ENCODE assay signal across 8 cellular contexts in genomic region chr1:3771108-3772026, GRCh38. TPM values are rescaled to one million over a fixed set of nuclear protein-coding genes. Genes with fewer than 3 reads are reported as not detected.
DNase-seq lines count a peak whose midpoint lies in the region; ATAC-seq, FAIRE-seq and TF ChIP-seq lines count a peak whose summit lies in the region.

No MANE protein-coding gene starts in this region.

- TF ChIP-seq CTCF in GM12878 (IDR thresholded peaks at IDR 0.05 in 2 of 3, conservative IDR thresholded peaks at IDR 0.05 in 1 of 3; ENCODE audit: control insufficient read depth in 2 of 3, extremely low read depth in 1 of 3, insufficient read depth in 1 of 3, low read depth in 3 of 3, low read length in 3 of 3) (no peak), left lung (IDR thresholded peaks at IDR 0.05) (no peak), tibial nerve (IDR thresholded peaks at IDR 0.05) (no peak)

- peaks cover 8% of the 10 kb centered on the region for H3K4me1 Mint-ChIP-seq in activated CD4-positive, alpha-beta T cell treated with anti-CD3 and anti-CD28 coated beads, Interleukin-2, amount 10 ng/mL, durations not matched to agents 7 days and 5 days

- peak overlapping the region; percentile 72 for H3K4me3 ChIP-seq in GM12878
- peak overlapping the region; percentile 50 to 62 for H3K4me3 ChIP-seq in left lung
- peak overlapping the region; percentile 45 to 83 (median 62) for H3K4me3 ChIP-seq in tibial nerve

- CTCF ChIA-PET in activated CD4-positive, alpha-beta T cell treated with anti-CD3 and anti-CD28 coated beads, Interleukin-2, amount 10 ng/mL, durations not matched to agents 7 days and 5 days (lab: Charles Lee): no interaction called here
- CTCF ChIA-PET in GM12878 (lab: Yijun Ruan, JAX) (interaction anchor here (1.4 kb wide), 1 partner anchor 23 kb away, joined by 4 read pairs; no protein-coding TSS in a partner anchor), HEK293T (lab: Yijun Ruan, JAX) (no interaction called here)

- no peak for FAIRE-seq in GM12878 (lab: Jason Lieb, UNC)

- peak overlapping the region; percentile 94 for H3K4me2 ChIP-seq in GM12878 (ENCODE audit: control insufficient read depth, insufficient read depth)

- H3K36me3 Mint-ChIP-seq in activated CD4-positive, alpha-beta T cell treated with anti-CD3 and anti-CD28 coated beads, Interleukin-2, amount 10 ng/mL, durations not matched to agents 7 days and 5 days (ENCODE audit: low read depth): no peaks in the 10 kb centered on the region

- in situ Hi-C loops in GM12878 (cut with MboI): no loop called here

- SMC1A ChIA-PET in GM12878 (lab: Charles Lee; ENCODE audit: uncharacterized antibody, unreplicated experiment): no interaction called here

- POLR2A ChIA-PET in activated CD4-positive, alpha-beta T cell treated with anti-CD3 and anti-CD28 coated beads, Interleukin-2, amount 10 ng/mL, durations not matched to agents 7 days and 5 days (lab: Charles Lee): no interaction called here
- POLR2A ChIA-PET in GM12878 (lab: Charles Lee): no interaction called here
- POLR2A ChIA-PET in HEK293T (lab: Yijun Ruan, JAX): interaction anchor here (0.6 to 3.0 kb wide), 3 partner anchors 11 to 43 kb away, joined by 3 to 11 read pairs (median 5); partner anchors contain the start of gene LRRC47

- H3K27ac ChIP-seq in GM12878 (ENCODE audit: control insufficient read depth, insufficient read depth) (no peak overlapping the region), left lung (no peak overlapping the region), tibial nerve (peak overlapping the region in 1 of 4 donors; percentile 89)

- 65% methylated on average over 32 of the region's 32 CpGs for WGBS in GM12878 (ENCODE audit: insufficient coverage, insufficient replicate concordance, low lambda C conversion rate, missing lambda C conversion rate)
- 49 to 53% methylated on average over 26 to 32 of the region's 32 CpGs for WGBS in tibial nerve, 2 donors

- H3K4me3 Mint-ChIP-seq in activated CD4-positive, alpha-beta T cell treated with anti-CD3 and anti-CD28 coated beads, Interleukin-2, amount 10 ng/mL, durations not matched to agents 7 days and 5 days: peak overlapping the region; percentile 58

- no peaks in the 10 kb centered on the region for H3K9me3 ChIP-seq in GM12878 (replicated peaks; ENCODE audit: control insufficient read depth, insufficient read depth, low read length)
- H3K9me3 ChIP-seq in left lung: no peaks in the 10 kb centered on the region
- no peaks in the 10 kb centered on the region for H3K9me3 ChIP-seq in tibial nerve

- no peak for TF ChIP-seq RAD21 in GM12878 (IDR thresholded peaks at IDR 0.05; ENCODE audit: insufficient read depth, low read depth, low read length)

- no peak for TF ChIP-seq EP300 in GM12878 (IDR thresholded peaks at IDR 0.05; ENCODE audit: borderline replicate concordance in 1 of 2, control insufficient read depth in 1 of 2, low read depth in 2 of 2, low read length in 2 of 2)
- no peak for TF ChIP-seq EP300 in tibial nerve (IDR thresholded peaks at IDR 0.05)

- no peaks in the 10 kb centered on the region; a peak in 1 of 4 replicates for H3K27me3 ChIP-seq in GM12878 (replicated peaks in 1 of 2; ENCODE audit: control insufficient read depth in 2 of 2, insufficient read depth in 2 of 2, low read length in 1 of 2)
- H3K27me3 ChIP-seq in left lung: peaks cover 0 to 53% of the 10 kb centered on the region in 2 donors
- H3K27me3 ChIP-seq in tibial nerve: no peaks in the 10 kb centered on the region

- H3K79me2 ChIP-seq in GM12878 (ENCODE audit: control insufficient read depth, insufficient read depth, low read length): no peaks in the 10 kb centered on the region

- no peaks in the 10 kb centered on the region for H3K27me3 Mint-ChIP-seq in activated CD4-positive, alpha-beta T cell treated with anti-CD3 and anti-CD28 coated beads, Interleukin-2, amount 10 ng/mL, durations not matched to agents 7 days and 5 days

- RAD21 ChIA-PET in GM12878 (lab: Charles Lee; ENCODE audit: unreplicated experiment): no interaction called here

- ATAC-seq in GM12878 (no peak), left lung (no peak), HG03432 (IDR thresholded peaks at IDR 0.05; ENCODE audit: unreplicated experiment) (no peak)

- H4K20me1 ChIP-seq in GM12878 (ENCODE audit: control insufficient read depth, insufficient read depth): no peaks in the 10 kb centered on the region

- no peaks in the 10 kb centered on the region for H3K36me3 ChIP-seq in GM12878 (ENCODE audit: control insufficient read depth in 2 of 2, insufficient read depth in 2 of 2, low read length in 1 of 2)
- no peaks in the 10 kb centered on the region for H3K36me3 ChIP-seq in left lung
- no peaks in the 10 kb centered on the region for H3K36me3 ChIP-seq in tibial nerve

- H3K9me3 Mint-ChIP-seq in activated CD4-positive, alpha-beta T cell treated with anti-CD3 and anti-CD28 coated beads, Interleukin-2, amount 10 ng/mL, durations not matched to agents 7 days and 5 days: no peaks in the 10 kb centered on the region

- peak overlapping the region; percentile 6; the same call in 1 of the 2 replicates for H2AFZ ChIP-seq in GM12878 (ENCODE audit: control insufficient read depth, low read depth, low read length)

- TF ChIP-seq POLR2A in GM12878 (IDR thresholded peaks at IDR 0.05; ENCODE audit: low read depth, low read length) (no peak), tibial nerve (IDR thresholded peaks at IDR 0.05) (no peak)

- intact Hi-C loops in GM12878 (cut with micrococcal nuclease; ENCODE audit: unreplicated experiment) (no loop called here), left lung (cut with DNase I) (no loop called here)

- peaks cover 15% of the 10 kb centered on the region for H3K4me1 ChIP-seq in GM12878 (ENCODE audit: control insufficient read depth, insufficient read depth, low read length)
- H3K4me1 ChIP-seq in left lung: peaks cover 4 to 30% of the 10 kb centered on the region in 2 donors
- peaks cover 0 to 52% (median 40%) of the 10 kb centered on the region in 4 donors for H3K4me1 ChIP-seq in tibial nerve

- H3K27ac Mint-ChIP-seq in activated CD4-positive, alpha-beta T cell treated with anti-CD3 and anti-CD28 coated beads, Interleukin-2, amount 10 ng/mL, durations not matched to agents 7 days and 5 days: peak overlapping the region; percentile 60

- no TSS peak for BruUV-seq in GM12878 (replicated peaks; lab: Mats Ljungman, UMichigan)

- H3K9ac ChIP-seq in GM12878 (ENCODE audit: control insufficient read depth, insufficient read depth, low read length): peak overlapping the region; percentile 4; the same call in 1 of the 2 replicates

- DNase-seq in activated CD4-positive, alpha-beta T cell treated with anti-CD3 and anti-CD28 coated beads, Interleukin-2, amount 10 ng/mL, durations not matched to agents 7 days and 5 days: no peak
- no peak for DNase-seq in activated CD4-positive, alpha-beta T cell treated with anti-CD3 and anti-CD28 coated beads for 4 hours
- DNase-seq in GM12878 (ENCODE audit: low read depth, low spot score): no peak
- DNase-seq in left lung: peak in 1 of 2 donors; percentile 57
- DNase-seq in tibial nerve (ENCODE audit: low spot score in 2 of 2): no peak
- DNase-seq in HEK293T (ENCODE audit: extremely low spot score): no peak
- DNase-seq in NCI-H2227 treated with DMSO at 0.1 percent for 48 hours (lab: John Stamatoyannopoulos, UW): no peak

RNA-seq across cellular contexts. Expression of gene SMIM1, which starts 1.2 kb away (rescaled TPM):
- under 1 TPM in 1 of 2 experiments, not detected in 1; 0.71 TPM for total RNA-seq in activated CD4-positive, alpha-beta T cell treated with anti-CD3 and anti-CD28 coated beads, Interleukin-2, amount 10 ng/mL, durations not matched to agents 7 days and 5 days
- 3.9 TPM in 1 of 2 replicates, not detected in the other for total RNA-seq in GM12878 (2013; cell fraction: nucleolus; rRNA removed)
- total RNA-seq in GM12878 (2014; rRNA removed) (0.71 TPM in 1 of 2 replicates, not detected in the other), GM12878 (2014; rRNA removed; fragmentation: Illumina TruSeq; extraction: Trizol) (not detected in 2 replicates), GM12878 (2021) (0.53 TPM in 1 of 2 replicates, not detected in the other), left lung (1 to 10 TPM; 6.5 TPM), tibial nerve (10 to 100 TPM in 1 of 4 donors, not detected in 3; 23.1 TPM)
- not detected for polyA plus RNA-seq in GM12878 (2011; ENCODE audit: low read depth)
- polyA plus RNA-seq in GM12878 (2011; rRNA removed) (0.30 TPM in 1 of 2 replicates, not detected in the other), GM12878 (2014; fragmentation: Illumina TruSeq; extraction: Trizol) (not detected in 2 replicates), GM12878 (2014; fragmentation: Nextera tagmentation; extraction: Ambion mirVana) (not detected), GM12878 (2014; rRNA removed) (0.37 and 1.1 TPM in 2 replicates), GM12878 (2016; fragmentation: Nextera tagmentation; extraction: Ambion mirVana) (not detected)
- polyA plus RNA-seq in GM12878 (2011; cell fraction: cytosol; rRNA removed): 0.54 and 0.92 TPM in 2 replicates
- polyA plus RNA-seq in GM12878 (2011; cell fraction: nucleus; rRNA removed): 0.36 and 0.94 TPM in 2 replicates
- polyA plus RNA-seq in GM12878 (2012): 0.97 and 1.8 TPM in 2 replicates
- polyA minus RNA-seq in GM12878 (2011; rRNA and poly(A)+ RNA removed): not detected in 2 replicates
- polyA minus RNA-seq in GM12878 (2011; cell fraction: cytosol; rRNA and poly(A)+ RNA removed): not detected in 2 replicates
- 0.97 and 1.1 TPM in 2 replicates for polyA minus RNA-seq in GM12878 (2011; cell fraction: nucleus; rRNA and poly(A)+ RNA removed)

RNA-seq across cellular contexts. Expression of gene CCDC27, which starts 19.1 kb away (rescaled TPM):
- total RNA-seq in activated CD4-positive, alpha-beta T cell treated with anti-CD3 and anti-CD28 coated beads, Interleukin-2, amount 10 ng/mL, durations not matched to agents 7 days and 5 days: not detected
- not detected in 2 replicates for total RNA-seq in GM12878 (2013; cell fraction: nucleolus; rRNA removed)
- total RNA-seq in GM12878 (2014; rRNA removed) (not detected in 2 replicates), GM12878 (2014; rRNA removed; fragmentation: Illumina TruSeq; extraction: Trizol) (not detected in 2 replicates), GM12878 (2021) (not detected in 2 replicates), left lung (not detected), tibial nerve (not detected)
- not detected for polyA plus RNA-seq in GM12878 (2011; ENCODE audit: low read depth)
- polyA plus RNA-seq in GM12878 (2011; rRNA removed) (not detected in 2 replicates), GM12878 (2014; fragmentation: Illumina TruSeq; extraction: Trizol) (not detected in 2 replicates), GM12878 (2014; fragmentation: Nextera tagmentation; extraction: Ambion mirVana) (under 1 TPM in 1 of 2 experiments, not detected in 1; 0.05 TPM), GM12878 (2014; rRNA removed) (not detected in 2 replicates), GM12878 (2016; fragmentation: Nextera tagmentation; extraction: Ambion mirVana) (not detected)
- polyA plus RNA-seq in GM12878 (2011; cell fraction: cytosol; rRNA removed): not detected in 2 replicates
- not detected in 2 replicates for polyA plus RNA-seq in GM12878 (2011; cell fraction: nucleus; rRNA removed)
- not detected in 2 replicates for polyA plus RNA-seq in GM12878 (2012)
- polyA minus RNA-seq in GM12878 (2011; rRNA and poly(A)+ RNA removed): not detected in 2 replicates
- not detected in 2 replicates for polyA minus RNA-seq in GM12878 (2011; cell fraction: cytosol; rRNA and poly(A)+ RNA removed)
- not detected in 2 replicates for polyA minus RNA-seq in GM12878 (2011; cell fraction: nucleus; rRNA and poly(A)+ RNA removed)

RNA-seq across cellular contexts. Expression of gene LRRC47, which starts 24.9 kb away (rescaled TPM):
- 10 to 100 TPM; 37.7 to 42.7 TPM for total RNA-seq in activated CD4-positive, alpha-beta T cell treated with anti-CD3 and anti-CD28 coated beads, Interleukin-2, amount 10 ng/mL, durations not matched to agents 7 days and 5 days
- 13.3 and 18.5 TPM in 2 replicates for total RNA-seq in GM12878 (2013; cell fraction: nucleolus; rRNA removed)
- total RNA-seq in GM12878 (2014; rRNA removed): 20.9 and 22.9 TPM in 2 replicates
- total RNA-seq in GM12878 (2014; rRNA removed; fragmentation: Illumina TruSeq; extraction: Trizol): 13.7 and 15.3 TPM in 2 replicates
- total RNA-seq in GM12878 (2021): 31.0 and 34.6 TPM in 2 replicates
- 8.3 TPM for polyA plus RNA-seq in GM12878 (2011; ENCODE audit: low read depth)
- polyA plus RNA-seq in GM12878 (2011; rRNA removed): 24.0 and 25.4 TPM in 2 replicates
- polyA plus RNA-seq in GM12878 (2011; cell fraction: cytosol; rRNA removed): 13.1 and 14.6 TPM in 2 replicates
- 17.9 and 29.4 TPM in 2 replicates for polyA plus RNA-seq in GM12878 (2011; cell fraction: nucleus; rRNA removed)
- polyA plus RNA-seq in GM12878 (2012): 23.2 and 23.5 TPM in 2 replicates
- 20.4 and 26.1 TPM in 2 replicates for polyA plus RNA-seq in GM12878 (2014; fragmentation: Illumina TruSeq; extraction: Trizol)
- 1 to 10 TPM; 2.5 to 4.5 TPM for polyA plus RNA-seq in GM12878 (2014; fragmentation: Nextera tagmentation; extraction: Ambion mirVana)
- polyA plus RNA-seq in GM12878 (2014; rRNA removed): 21.1 and 24.4 TPM in 2 replicates
- 10 to 100 TPM; 14.1 to 15.3 TPM for polyA plus RNA-seq in GM12878 (2016; fragmentation: Nextera tagmentation; extraction: Ambion mirVana)
- polyA minus RNA-seq in GM12878 (2011; rRNA and poly(A)+ RNA removed): 6.3 and 8.1 TPM in 2 replicates
- 6.0 and 6.8 TPM in 2 replicates for polyA minus RNA-seq in GM12878 (2011; cell fraction: cytosol; rRNA and poly(A)+ RNA removed)
- polyA minus RNA-seq in GM12878 (2011; cell fraction: nucleus; rRNA and poly(A)+ RNA removed): 4.2 and 8.9 TPM in 2 replicates
- 10 to 100 TPM; 34.2 to 36.6 TPM for total RNA-seq in left lung
- total RNA-seq in tibial nerve: 10 to 100 TPM; 40.8 to 46.3 (median 42.6) TPM
